In genomic region chr7:68969571-68969970, GRCh38 we compare ENCODE assay signal across 20 cellular contexts.
"Had no signal": no experiment of that assay in that cellular context is flagged by ENCODE, and none has a peak within 500 bp of the region (broad histone marks: within the 10 kb centered on the region; RNA-seq: fewer than 3 reads in every experiment).

No MANE protein-coding gene starts in this region.

- DNase-seq: dorsolateral prefrontal cortex; effector CD4-positive, alpha-beta T cell; foreskin fibroblast; gastrocnemius medialis; head of caudate nucleus; natural killer cell; stimulated activated CD4-positive, alpha-beta T cell treated with anti-CD3 and anti-CD28 coated beads, Interleukin-12 subunit alpha, Interleukin-12 subunit beta, amount 100 ng/mL, for 4 hours; stimulated activated CD4-positive, alpha-beta T cell treated with anti-CD3 and anti-CD28 coated beads, Interleukin-2, amount 100 ng/mL, for 24 hours; stimulated activated CD4-positive, alpha-beta T cell treated with anti-CD3 and anti-CD28 coated beads, Interleukin-4, amount 100 ng/mL, for 24 hours; stimulated activated naive CD4-positive, alpha-beta T cell treated with Interleukin-2 at 50 U/mL for 16 hours; stomach; thyroid gland; trophoblast cell had no signal

- FAIRE-seq: keratinocyte had no signal

- H3K27ac ChIP-seq: dorsolateral prefrontal cortex, gastrocnemius medialis, neutrophil, prostate gland, right atrium auricular region, stomach, thyroid gland, vagina had no signal

- H3K9me3 ChIP-seq: gastrocnemius medialis, neutrophil, prostate gland, right atrium auricular region, thyroid gland, vagina had no signal

- H3K36me3 ChIP-seq: gastrocnemius medialis, neutrophil, prostate gland, right atrium auricular region, stomach, thyroid gland, vagina had no signal

- H3K4me2 ChIP-seq: smooth muscle cell had no signal

- H3K4me1 ChIP-seq: gastrocnemius medialis, prostate gland, right atrium auricular region, stomach, vagina had no signal

- H3K27me3 ChIP-seq: gastrocnemius medialis, neutrophil, right atrium auricular region, stomach, thyroid gland, vagina had no signal

- H3K4me3 ChIP-seq: dorsolateral prefrontal cortex, gastrocnemius medialis, lung, prostate gland, right atrium auricular region, smooth muscle cell, stomach, thyroid gland, vagina had no signal
